ENCODE assay signal across 2 cellular contexts in the genomic region with DNA sequence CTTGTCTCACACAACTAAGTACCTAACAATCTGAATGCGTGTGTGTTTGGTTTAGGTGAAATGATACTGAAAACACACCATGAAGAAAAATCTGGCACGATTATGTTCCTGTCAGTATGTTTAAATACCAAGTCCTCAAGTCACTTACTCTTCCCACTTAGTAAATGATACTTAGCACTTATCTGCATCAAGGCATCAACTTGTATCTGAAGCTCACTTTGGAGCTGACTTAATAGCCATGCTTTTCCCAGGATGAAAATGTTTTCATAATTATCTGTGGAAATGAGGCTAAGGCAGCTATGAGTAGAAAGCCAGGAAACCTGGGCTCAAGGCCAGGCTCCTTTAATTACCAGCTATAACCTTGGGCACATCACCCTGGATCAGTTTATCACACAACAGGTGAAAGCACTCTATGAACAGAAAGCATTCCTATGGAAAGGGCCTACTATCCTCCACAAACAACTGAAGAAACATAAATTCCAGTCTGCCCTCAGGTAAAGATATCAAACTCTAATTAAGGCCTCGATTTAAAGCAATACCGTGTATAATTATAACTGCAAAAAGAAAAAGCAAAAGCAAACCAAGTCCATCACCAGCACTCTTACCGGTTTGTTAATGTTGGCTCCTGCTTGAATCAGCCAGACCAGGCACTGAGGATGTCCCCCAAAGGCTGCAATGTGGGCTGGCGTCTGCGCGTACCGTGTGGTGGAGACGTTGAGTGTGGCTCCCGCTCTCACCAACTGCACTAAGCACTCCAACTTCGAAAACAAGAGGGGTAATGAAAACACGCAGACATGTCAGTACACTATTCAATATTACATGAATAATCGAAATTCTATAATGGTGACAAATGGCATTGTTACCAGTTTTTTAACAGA.
TF ChIP-seq lines count a peak whose summit lies in the region.

No MANE protein-coding gene starts in this region.

TF ChIP-seq in IMR-90, 13 proteins besides CTCF, POLR2A, EP300 and RAD21:
- no peak for TF ChIP-seq BHLHE40 (IDR thresholded peaks at IDR 0.05; ENCODE audit: low read depth, low read length)
TF ChIP-seq in IMR-90: peak in this region for 0.

TF ChIP-seq in K562, 482 proteins besides CTCF, POLR2A, EP300 and RAD21:
- no peak for TF ChIP-seq PHF20 (IDR thresholded peaks at IDR 0.05; ENCODE audit: partially characterized antibody)
- no peak for TF ChIP-seq NFIX (CRISPR knock-in tag; IDR thresholded peaks at IDR 0.05; ENCODE audit: low read depth)
- no peak for TF ChIP-seq RBM17 (IDR thresholded peaks at IDR 0.05; ENCODE audit: borderline replicate concordance, low read depth, low read length)
- TF ChIP-seq SRSF9 (IDR thresholded peaks at IDR 0.05; ENCODE audit: borderline replicate concordance, low read depth, low read length): no peak
- TF ChIP-seq, protein P1, sequence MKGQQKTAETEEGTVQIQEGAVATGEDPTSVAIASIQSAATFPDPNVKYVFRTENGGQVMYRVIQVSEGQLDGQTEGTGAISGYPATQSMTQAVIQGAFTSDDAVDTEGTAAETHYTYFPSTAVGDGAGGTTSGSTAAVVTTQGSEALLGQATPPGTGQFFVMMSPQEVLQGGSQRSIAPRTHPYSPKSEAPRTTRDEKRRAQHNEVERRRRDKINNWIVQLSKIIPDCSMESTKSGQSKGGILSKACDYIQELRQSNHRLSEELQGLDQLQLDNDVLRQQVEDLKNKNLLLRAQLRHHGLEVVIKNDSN (CRISPR knock-in tag; IDR thresholded peaks at IDR 0.05): no peak
- TF ChIP-seq, protein P2, sequence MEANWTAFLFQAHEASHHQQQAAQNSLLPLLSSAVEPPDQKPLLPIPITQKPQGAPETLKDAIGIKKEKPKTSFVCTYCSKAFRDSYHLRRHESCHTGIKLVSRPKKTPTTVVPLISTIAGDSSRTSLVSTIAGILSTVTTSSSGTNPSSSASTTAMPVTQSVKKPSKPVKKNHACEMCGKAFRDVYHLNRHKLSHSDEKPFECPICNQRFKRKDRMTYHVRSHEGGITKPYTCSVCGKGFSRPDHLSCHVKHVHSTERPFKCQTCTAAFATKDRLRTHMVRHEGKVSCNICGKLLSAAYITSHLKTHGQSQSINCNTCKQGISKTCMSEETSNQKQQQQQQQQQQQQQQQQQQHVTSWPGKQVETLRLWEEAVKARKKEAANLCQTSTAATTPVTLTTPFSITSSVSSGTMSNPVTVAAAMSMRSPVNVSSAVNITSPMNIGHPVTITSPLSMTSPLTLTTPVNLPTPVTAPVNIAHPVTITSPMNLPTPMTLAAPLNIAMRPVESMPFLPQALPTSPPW (CRISPR knock-in tag; IDR thresholded peaks at IDR 0.05): no peak
- TF ChIP-seq MYNN (IDR thresholded peaks at IDR 0.05): no peak
- TF ChIP-seq MYNN (CRISPR knock-in tag; IDR thresholded peaks at IDR 0.05): no peak
- no peak for TF ChIP-seq MYC (IDR thresholded peaks at IDR 0.05; ENCODE audit: low read depth, low read length)
- TF ChIP-seq MYC (CRISPR knock-in tag; IDR thresholded peaks at IDR 0.05; ENCODE audit: borderline replicate concordance, low read depth): no peak
- TF ChIP-seq ZC3H4 (CRISPR knock-in tag; IDR thresholded peaks at IDR 0.05; ENCODE audit: borderline replicate concordance): no peak
- TF ChIP-seq, protein P3, sequence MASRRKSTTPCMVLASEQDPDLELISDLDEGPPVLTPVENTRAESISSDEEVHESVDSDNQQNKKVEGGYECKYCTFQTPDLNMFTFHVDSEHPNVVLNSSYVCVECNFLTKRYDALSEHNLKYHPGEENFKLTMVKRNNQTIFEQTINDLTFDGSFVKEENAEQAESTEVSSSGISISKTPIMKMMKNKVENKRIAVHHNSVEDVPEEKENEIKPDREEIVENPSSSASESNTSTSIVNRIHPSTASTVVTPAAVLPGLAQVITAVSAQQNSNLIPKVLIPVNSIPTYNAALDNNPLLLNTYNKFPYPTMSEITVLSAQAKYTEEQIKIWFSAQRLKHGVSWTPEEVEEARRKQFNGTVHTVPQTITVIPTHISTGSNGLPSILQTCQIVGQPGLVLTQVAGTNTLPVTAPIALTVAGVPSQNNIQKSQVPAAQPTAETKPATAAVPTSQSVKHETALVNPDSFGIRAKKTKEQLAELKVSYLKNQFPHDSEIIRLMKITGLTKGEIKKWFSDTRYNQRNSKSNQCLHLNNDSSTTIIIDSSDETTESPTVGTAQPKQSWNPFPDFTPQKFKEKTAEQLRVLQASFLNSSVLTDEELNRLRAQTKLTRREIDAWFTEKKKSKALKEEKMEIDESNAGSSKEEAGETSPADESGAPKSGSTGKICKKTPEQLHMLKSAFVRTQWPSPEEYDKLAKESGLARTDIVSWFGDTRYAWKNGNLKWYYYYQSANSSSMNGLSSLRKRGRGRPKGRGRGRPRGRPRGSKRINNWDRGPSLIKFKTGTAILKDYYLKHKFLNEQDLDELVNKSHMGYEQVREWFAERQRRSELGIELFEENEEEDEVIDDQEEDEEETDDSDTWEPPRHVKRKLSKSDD (conservative IDR thresholded peaks at IDR 0.05; ENCODE audit: low read length): no peak
- TF ChIP-seq, protein P4, sequence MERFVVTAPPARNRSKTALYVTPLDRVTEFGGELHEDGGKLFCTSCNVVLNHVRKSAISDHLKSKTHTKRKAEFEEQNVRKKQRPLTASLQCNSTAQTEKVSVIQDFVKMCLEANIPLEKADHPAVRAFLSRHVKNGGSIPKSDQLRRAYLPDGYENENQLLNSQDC (CRISPR knock-in tag; IDR thresholded peaks at IDR 0.05): no peak
- TF ChIP-seq DACH1 (IDR thresholded peaks at IDR 0.05; ENCODE audit: partially characterized antibody): no peak
- no peak for TF ChIP-seq NELFE (IDR thresholded peaks at IDR 0.05; ENCODE audit: insufficient read depth, insufficient read length)
- TF ChIP-seq ZNF445 (CRISPR knock-in tag; IDR thresholded peaks at IDR 0.05; ENCODE audit: low read depth): no peak
- TF ChIP-seq OTX1 (CRISPR knock-in tag; IDR thresholded peaks at IDR 0.05): no peak
- no peak for TF ChIP-seq RFX5 (IDR thresholded peaks at IDR 0.05; ENCODE audit: low read depth, low read length)
- TF ChIP-seq GABPB1 (CRISPR knock-in tag; IDR thresholded peaks at IDR 0.05): no peak
- TF ChIP-seq, protein P5, sequence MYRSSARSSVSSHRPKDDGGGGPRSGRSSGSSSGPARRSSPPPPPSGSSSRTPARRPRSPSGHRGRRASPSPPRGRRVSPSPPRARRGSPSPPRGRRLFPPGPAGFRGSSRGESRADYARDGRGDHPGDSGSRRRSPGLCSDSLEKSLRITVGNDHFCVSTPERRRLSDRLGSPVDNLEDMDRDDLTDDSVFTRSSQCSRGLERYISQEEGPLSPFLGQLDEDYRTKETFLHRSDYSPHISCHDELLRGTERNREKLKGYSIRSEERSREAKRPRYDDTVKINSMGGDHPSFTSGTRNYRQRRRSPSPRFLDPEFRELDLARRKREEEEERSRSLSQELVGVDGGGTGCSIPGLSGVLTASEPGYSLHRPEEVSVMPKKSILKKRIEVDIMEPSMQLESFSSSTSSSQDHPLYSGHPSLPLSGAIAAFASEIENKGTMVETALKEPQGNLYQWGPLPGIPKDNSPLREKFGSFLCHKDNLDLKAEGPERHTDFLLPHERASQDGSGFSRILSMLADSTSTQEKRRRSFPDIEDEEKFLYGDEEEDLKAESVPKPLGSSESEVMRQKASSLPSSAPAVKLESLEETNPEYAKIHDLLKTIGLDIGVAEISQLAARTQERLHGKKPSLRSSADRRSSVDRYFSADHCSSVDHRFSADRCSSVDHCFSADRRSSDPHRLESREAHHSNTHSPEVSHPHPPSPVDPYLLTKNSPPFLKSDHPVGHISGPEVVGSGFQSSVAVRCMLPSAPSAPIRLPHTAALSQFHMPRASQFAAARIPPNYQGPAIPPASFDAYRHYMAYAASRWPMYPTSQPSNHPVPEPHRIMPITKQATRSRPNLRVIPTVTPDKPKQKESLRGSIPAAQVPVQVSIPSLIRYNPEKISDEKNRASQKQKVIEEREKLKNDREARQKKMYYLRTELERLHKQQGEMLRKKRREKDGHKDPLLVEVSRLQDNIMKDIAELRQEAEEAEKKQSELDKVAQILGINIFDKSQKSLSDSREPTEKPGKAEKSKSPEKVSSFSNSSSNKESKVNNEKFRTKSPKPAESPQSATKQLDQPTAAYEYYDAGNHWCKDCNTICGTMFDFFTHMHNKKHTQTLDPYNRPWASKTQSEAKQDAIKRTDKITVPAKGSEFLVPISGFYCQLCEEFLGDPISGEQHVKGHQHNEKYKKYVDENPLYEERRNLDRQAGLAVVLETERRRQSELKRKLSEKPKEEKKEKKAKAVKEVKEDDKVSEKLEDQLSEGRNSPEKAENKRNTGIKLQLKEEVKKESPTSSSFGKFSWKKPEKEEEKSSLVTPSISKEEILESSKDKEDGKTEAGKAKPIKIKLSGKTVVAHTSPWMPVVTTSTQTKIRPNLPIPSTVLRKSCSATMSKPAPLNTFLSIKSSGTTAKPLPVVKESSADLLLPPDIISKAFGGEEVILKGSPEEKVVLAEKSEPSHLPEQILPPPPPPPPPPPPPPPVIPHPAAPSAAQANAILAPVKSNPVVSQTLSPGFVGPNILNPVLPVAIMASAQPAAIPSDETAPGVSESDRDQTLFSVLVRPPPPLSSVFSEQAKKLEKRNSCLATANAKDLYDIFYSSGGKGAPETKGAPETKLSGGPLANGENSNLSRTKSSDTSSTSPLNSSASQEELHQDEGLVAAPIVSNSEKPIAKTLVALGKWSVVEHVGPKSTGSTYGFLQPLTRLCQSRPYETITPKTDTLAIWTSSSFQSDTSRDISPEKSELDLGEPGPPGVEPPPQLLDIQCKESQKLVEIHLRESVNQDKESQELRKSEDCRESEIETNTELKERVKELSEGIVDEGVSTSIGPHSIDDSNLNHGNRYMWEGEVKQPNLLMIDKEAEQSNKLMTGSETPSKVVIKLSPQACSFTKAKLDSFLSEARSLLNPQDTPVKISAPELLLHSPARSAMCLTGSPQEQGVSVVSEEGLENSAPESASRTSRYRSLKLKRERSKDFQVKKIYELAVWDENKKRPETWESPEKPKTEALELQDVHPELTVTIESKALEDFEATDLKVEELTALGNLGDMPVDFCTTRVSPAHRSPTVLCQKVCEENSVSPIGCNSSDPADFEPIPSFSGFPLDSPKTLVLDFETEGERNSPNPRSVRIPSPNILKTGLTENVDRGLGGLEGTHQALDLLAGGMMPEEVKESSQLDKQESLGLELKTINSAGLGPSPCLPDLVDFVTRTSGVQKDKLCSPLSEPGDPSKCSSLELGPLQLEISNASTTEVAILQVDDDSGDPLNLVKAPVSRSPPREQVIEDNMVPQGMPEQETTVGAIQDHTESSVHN (IDR thresholded peaks at IDR 0.05; ENCODE audit: borderline replicate concordance in 1 of 2, low read depth in 1 of 2): no peak
- no peak for TF ChIP-seq ZNF274 (IDR thresholded peaks at IDR 0.05; ENCODE audit: borderline replicate concordance, low read depth, low read length)
- no peak for TF ChIP-seq HMGN3 (IDR thresholded peaks at IDR 0.05; ENCODE audit: borderline replicate concordance, extremely low read depth, insufficient read length, low read depth, low read length)
TF ChIP-seq in K562: peak in this region for 0.
